8 cellular contexts compared by ENCODE assay signal in genomic region chr16:2753523-2754020, GRCh38. TPM values are rescaled to one million over a fixed set of nuclear protein-coding genes. Genes with fewer than 3 reads are reported as not detected.
DNase-seq lines count a peak whose midpoint lies in the region; ATAC-seq and TF ChIP-seq lines count a peak whose summit lies in the region.

No MANE protein-coding gene starts in this region.

- no peak for ATAC-seq in GM18873 (IDR thresholded peaks at IDR 0.05; ENCODE audit: low FRiP score, unreplicated experiment)
- ATAC-seq in GM21528 (IDR thresholded peaks at IDR 0.05; ENCODE audit: low FRiP score, unreplicated experiment): no peak
- no peak for ATAC-seq in HG02571 (IDR thresholded peaks at IDR 0.05; ENCODE audit: unreplicated experiment)

- H3K27ac ChIP-seq in DOHH2 (ENCODE audit: low read depth, low read length) (peak overlapping the region; percentile 93), PC-9 (peak overlapping the region; percentile 96)

- POLR2A ChIA-PET in PC-9 (lab: Charles Lee; ENCODE audit: unreplicated experiment): no interaction called here

- H3K9me2 ChIP-seq in DOHH2 (replicated peaks; ENCODE audit: control insufficient read depth, low read length) (no peaks in the 10 kb centered on the region), PC-9 (ENCODE audit: insufficient read depth) (no peaks in the 10 kb centered on the region)

- intact Hi-C loops in PC-9 (cut with micrococcal nuclease; ENCODE audit: unreplicated experiment): loop anchor here (5.0 kb wide), 1 partner anchor 71 kb away; the partner anchor contains the start of gene KCTD5

- peaks cover 88% of the 10 kb centered on the region for H3K79me2 ChIP-seq in DOHH2 (ENCODE audit: control insufficient read depth, low read length)
- H3K79me2 ChIP-seq in PC-9 (ENCODE audit: low read depth): peaks cover 80% of the 10 kb centered on the region

- BruUV-seq in PC-9 (replicated peaks; lab: Mats Ljungman, UMichigan): no TSS peak

- no peaks in the 10 kb centered on the region for H3K9me3 Mint-ChIP-seq in neural crest cell

- H3F3A ChIP-seq in DOHH2 (ENCODE audit: control insufficient read depth, insufficient read depth) (peaks cover 8% of the 10 kb centered on the region; the same call in 1 of the 2 replicates), PC-9 (ENCODE audit: insufficient read depth, low read depth) (peaks cover 48% of the 10 kb centered on the region)

- H2AFZ ChIP-seq in PC-9: no peak overlapping the region

- peak overlapping the region; percentile 98 for H3K4me3 ChIP-seq in DOHH2 (ENCODE audit: low read length)
- H3K4me3 ChIP-seq in PC-9: peak overlapping the region; percentile 90
- peak overlapping the region; percentile 57 for H3K4me3 ChIP-seq in epithelial cell of esophagus (ENCODE audit: low read length)

- TF ChIP-seq CTCF in DOHH2 (IDR thresholded peaks at IDR 0.05; ENCODE audit: low read depth, low read length, poor library complexity, severe bottlenecking) (no peak), PC-9 (conservative IDR thresholded peaks at IDR 0.05) (no peak), epithelial cell of esophagus (IDR thresholded peaks at IDR 0.05; ENCODE audit: insufficient read depth, low read depth, low read length, missing control alignments) (no peak), neural crest cell (conservative IDR thresholded peaks at IDR 0.05) (no peak)

- H4K20me1 ChIP-seq in DOHH2 (ENCODE audit: control insufficient read depth, insufficient read depth, low read depth, low read length): peaks cover 42% of the 10 kb centered on the region
- peaks cover 56% of the 10 kb centered on the region for H4K20me1 ChIP-seq in PC-9 (ENCODE audit: insufficient read depth)

- H3K27me3 ChIP-seq in DOHH2 (ENCODE audit: control insufficient read depth, low read length) (no peaks in the 10 kb centered on the region), PC-9 (ENCODE audit: insufficient read depth, low read depth) (no peaks in the 10 kb centered on the region)

- peaks cover 79% of the 10 kb centered on the region for H3K36me3 ChIP-seq in DOHH2 (ENCODE audit: control insufficient read depth, low read length)
- peaks cover 24% of the 10 kb centered on the region for H3K36me3 ChIP-seq in PC-9 (ENCODE audit: low read depth)

- H3K4me1 ChIP-seq in DOHH2 (ENCODE audit: control insufficient read depth, low read length) (peaks cover 38% of the 10 kb centered on the region), PC-9 (replicated peaks; ENCODE audit: insufficient read depth) (peaks cover 26% of the 10 kb centered on the region)

- no peaks in the 10 kb centered on the region for H3K9me3 ChIP-seq in DOHH2 (ENCODE audit: control insufficient read depth, insufficient read depth, low read length)
- no peaks in the 10 kb centered on the region for H3K9me3 ChIP-seq in PC-9 (ENCODE audit: insufficient read depth, low read depth)

- peaks cover 11% of the 10 kb centered on the region for H3K27me3 Mint-ChIP-seq in neural crest cell (ENCODE audit: low read depth)

- H3K36me3 Mint-ChIP-seq in neural crest cell (ENCODE audit: low read depth): peaks cover 32% of the 10 kb centered on the region

- H3K4me3 Mint-ChIP-seq in neural crest cell: peak overlapping the region; percentile 96

- peak overlapping the region; percentile 83 for H3K27ac Mint-ChIP-seq in neural crest cell (ENCODE audit: unreplicated experiment)

- H3K4me2 ChIP-seq in DOHH2 (ENCODE audit: low read length) (peak overlapping the region; percentile 80), PC-9 (peak overlapping the region; percentile 100)

- CTCF ChIA-PET in PC-9 (lab: Charles Lee): interaction anchor here (0.6 to 0.7 kb wide), 2 partner anchors 114 to 141 kb away, joined by 3 to 4 read pairs; no protein-coding TSS in a partner anchor

- DNase-seq in PC-9 (no peak), epithelial cell of esophagus (ENCODE audit: low read depth) (no peak), neural crest cell (ENCODE audit: low read depth, low spot score) (no peak), NCI-H2196 (lab: John Stamatoyannopoulos, UW; ENCODE audit: unreplicated experiment) (no peak)

- peaks cover 59% of the 10 kb centered on the region for H3K4me1 Mint-ChIP-seq in neural crest cell

RNA-seq across cellular contexts. Expression of gene SRRM2, which starts 1.1 kb away (rescaled TPM):
- total RNA-seq in PC-9 (2021): 679 and 746 TPM in 2 replicates
- 779 and 803 TPM in 2 replicates for total RNA-seq in neural crest cell

RNA-seq across cellular contexts. Expression of gene ELOB, which starts 23.5 kb away (rescaled TPM):
- total RNA-seq in PC-9 (2021): 259 and 401 TPM in 2 replicates
- 249 and 261 TPM in 2 replicates for total RNA-seq in neural crest cell

RNA-seq across cellular contexts. Expression of gene PRSS27, which starts 33.5 kb away (rescaled TPM):
- total RNA-seq in PC-9 (2021) (14.8 and 21.2 TPM in 2 replicates), neural crest cell (5.3 and 7.8 TPM in 2 replicates)

RNA-seq across cellular contexts. Expression of gene PRSS33, which starts 33.8 kb away (rescaled TPM):
- 0.23 and 0.33 TPM in 2 replicates for total RNA-seq in PC-9 (2021)
- total RNA-seq in neural crest cell: 0.23 and 0.39 TPM in 2 replicates

RNA-seq across cellular contexts. Expression of gene PRSS41, which starts 44.7 kb away (rescaled TPM):
- not detected in 2 replicates for total RNA-seq in PC-9 (2021)
- total RNA-seq in neural crest cell: not detected in 2 replicates
